13 cellular contexts compared by ENCODE assay signal in the genomic region with DNA sequence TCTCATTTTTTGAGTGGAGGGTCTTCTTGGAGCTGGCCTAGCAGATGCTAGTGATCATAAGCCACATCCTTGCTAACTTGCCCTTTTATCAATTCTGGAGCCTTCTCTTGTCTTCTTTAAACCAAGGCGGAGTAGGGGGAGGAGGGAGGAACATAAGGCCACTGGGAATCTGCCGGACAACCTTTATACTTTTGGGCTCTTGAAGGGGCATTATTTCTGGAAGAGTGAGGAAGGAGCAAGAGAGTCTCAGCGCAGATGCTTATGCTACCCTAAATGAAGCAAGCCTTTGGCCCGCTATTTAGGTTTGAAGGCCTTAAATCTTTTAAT.
DNase-seq lines count a peak whose midpoint lies in the region; ATAC-seq and TF ChIP-seq lines count a peak whose summit lies in the region.
"Had no signal": no experiment of that assay in that cellular context is flagged by ENCODE, and none has a peak within 500 bp of the region (broad histone marks: within the 10 kb centered on the region; RNA-seq: fewer than 3 reads in every experiment).

No MANE protein-coding gene starts in this region.

- no peaks in the 10 kb centered on the region for H3K27me3 ChIP-seq in HAP-1 (ENCODE audit: low read depth)
- H3K27me3 ChIP-seq in WERI-Rb-1 (ENCODE audit: insufficient read depth, low read depth, severe bottlenecking): no peaks in the 10 kb centered on the region
- H3K27me3 ChIP-seq in iPS-18a (ENCODE audit: control insufficient read depth, insufficient read depth, low read length): no peaks in the 10 kb centered on the region

- TF ChIP-seq CTCF in WERI-Rb-1 (IDR thresholded peaks at IDR 0.05; ENCODE audit: low read depth, low read length): no peak

- H3K9ac ChIP-seq in iPS-18a (ENCODE audit: low read length): peak overlapping the region; percentile 90

- DNase-seq in HAP-1 (ENCODE audit: low spot score in 2 of 2) (no peak), WERI-Rb-1 (no peak), substantia nigra (lab: John Stamatoyannopoulos, UW) (peak in 1 of 49 donors; percentile 59), SKM-1 treated with dmso at 0.1 percent for 144 hours (lab: John Stamatoyannopoulos, UW; ENCODE audit: unreplicated experiment) (no peak)
- no peak for DNase-seq in activated CD4-positive, alpha-beta T cell treated with anti-CD3 and anti-CD28 coated beads, Interleukin-2, amount 50 U/mL, for 48 hours
- DNase-seq: activated CD4-positive, alpha-beta T cell treated with anti-CD3 and anti-CD28 coated beads for 1 hour; activated naive CD4-positive, alpha-beta T cell treated with anti-CD3 and anti-CD28 coated beads for 36 hours; esophagus squamous epithelium; KG1; NCI-H1092; T-helper 2 cell had no signal

- ATAC-seq in activated CD4-positive, CD25-positive, alpha-beta regulatory T cell treated with anti-CD3 and anti-CD28 coated beads, Interleukin-2, amount 50 U/mL, for 24 hours: no peak

- in situ Hi-C loops in HAP-1 (cut with MboI; ENCODE audit: low sequenced_read_pairs): no loop called here

- H3K4me1 ChIP-seq in HAP-1: peaks cover 9% of the 10 kb centered on the region
- peaks cover 18% of the 10 kb centered on the region for H3K4me1 ChIP-seq in iPS-18a (ENCODE audit: control insufficient read depth, low read depth, low read length)

- H3K9me3 ChIP-seq in HAP-1: no peaks in the 10 kb centered on the region
- H3K9me3 ChIP-seq in WERI-Rb-1 (ENCODE audit: severe bottlenecking): no peaks in the 10 kb centered on the region
- H3K9me3 ChIP-seq in iPS-18a (ENCODE audit: control insufficient read depth, low read depth, low read length): no peaks in the 10 kb centered on the region
- H3K9me3 ChIP-seq: esophagus squamous epithelium had no signal

- peak overlapping the region; percentile 87 for H3K4me3 ChIP-seq in HAP-1
- H3K4me3 ChIP-seq in WERI-Rb-1 (ENCODE audit: low read depth, low read length): peak overlapping the region; percentile 88
- H3K4me3 ChIP-seq in iPS-18a (ENCODE audit: low read length): peak overlapping the region; percentile 97

- no peak overlapping the region; the same call in 1 of the 2 replicates for H3K27ac ChIP-seq in WERI-Rb-1
- H3K27ac ChIP-seq in iPS-18a (ENCODE audit: low read length): no peak overlapping the region
- H3K27ac ChIP-seq in substantia nigra (ENCODE audit: low read depth, low read length, poor library complexity, severe bottlenecking): peak overlapping the region; percentile 84
- H3K27ac ChIP-seq: esophagus squamous epithelium had no signal

- H3K36me3 ChIP-seq in HAP-1 (replicated peaks) (no peaks in the 10 kb centered on the region), WERI-Rb-1 (peaks cover 4% of the 10 kb centered on the region), iPS-18a (ENCODE audit: control insufficient read depth, low read depth, low read length) (no peaks in the 10 kb centered on the region)
- H3K36me3 ChIP-seq: esophagus squamous epithelium had no signal
